In genomic region chrX:10441464-10441863, GRCh38 we compare ENCODE assay signal across 24 cellular contexts.
"Had no signal": no experiment of that assay in that cellular context is flagged by ENCODE, and none has a peak within 500 bp of the region (broad histone marks: within the 10 kb centered on the region; RNA-seq: fewer than 3 reads in every experiment).

No MANE protein-coding gene starts in this region.

- ATAC-seq: HepG2, Panc1, PC-3, T-cell had no signal

- H3K4me1 Mint-ChIP-seq: T-cell had no signal

- H3K36me3 Mint-ChIP-seq: T-cell had no signal

- H3K4me3 Mint-ChIP-seq: T-cell had no signal

- H3K9ac ChIP-seq: SK-N-SH had no signal

- H3K36me3 ChIP-seq: MG63 had no signal

- H3K27ac ChIP-seq: RWPE1 had no signal

- H3K9me3 ChIP-seq: MG63, SK-N-SH had no signal

- H3K27ac Mint-ChIP-seq: T-cell had no signal

- H3K4me2 ChIP-seq: SK-N-SH had no signal

- DNase-seq: IMR-90, Karpas-422, KG1, MG63, NCI-H1092, NCI-H1105 treated with DMSO at 0.1 percent for 48 hours, NCI-H1417 treated with DMSO at 0.1 percent for 48 hours, NCI-H146, NCI-H1694 treated with DMSO at 0.1 percent for 48 hours, NCI-H1930, NCI-H2081, NCI-H2227 treated with DMSO at 0.1 percent for 48 hours, NCI-H510A, NCI-H524 treated with DMSO at 0.1 percent for 48 hours, NCI-H69, NCI-H774, PC-3, SHP77, SK-N-SH, SW 1271, T-cell had no signal

- H3K27me3 ChIP-seq: MG63 had no signal

- H3K4me3 ChIP-seq: MG63 had no signal

- H3K9me2 ChIP-seq: SK-N-SH had no signal
